In the genomic region with DNA sequence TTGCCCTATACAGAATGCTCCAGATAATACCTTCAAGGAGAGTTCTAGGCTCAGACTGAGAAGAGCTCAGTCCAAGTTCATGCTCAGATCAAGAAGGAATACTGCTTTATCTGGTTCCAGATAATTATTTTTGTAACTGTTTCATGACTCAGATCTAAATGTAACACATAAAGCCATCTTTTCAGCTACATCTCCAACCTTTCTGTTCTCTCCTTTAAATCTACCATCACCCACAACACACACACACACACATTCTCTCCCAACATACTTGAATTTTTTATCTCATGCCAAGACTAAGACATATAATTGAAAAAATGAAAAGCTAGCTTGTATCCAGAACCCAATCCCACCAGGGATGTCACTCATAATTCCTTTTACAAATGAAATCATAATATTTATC, we compare ENCODE assay signal across 1 cellular context.
TF ChIP-seq lines count a peak whose summit lies in the region.

No MANE protein-coding gene starts in this region.

TF ChIP-seq in HCT116, 20 proteins besides CTCF, POLR2A, EP300 and RAD21 (continued from another document):
- TF ChIP-seq EZH2phosphoT487 (IDR thresholded peaks at IDR 0.05; ENCODE audit: borderline replicate concordance) (no peak), CEBPB (IDR thresholded peaks at IDR 0.05; ENCODE audit: low read depth) (no peak), ZNF274 (IDR thresholded peaks at IDR 0.05; ENCODE audit: low read depth, low read length) (no peak), JUND (IDR thresholded peaks at IDR 0.05) (no peak), CBX3 (IDR thresholded peaks at IDR 0.05; ENCODE audit: low read depth) (no peak)
- TF ChIP-seq, protein P1, sequence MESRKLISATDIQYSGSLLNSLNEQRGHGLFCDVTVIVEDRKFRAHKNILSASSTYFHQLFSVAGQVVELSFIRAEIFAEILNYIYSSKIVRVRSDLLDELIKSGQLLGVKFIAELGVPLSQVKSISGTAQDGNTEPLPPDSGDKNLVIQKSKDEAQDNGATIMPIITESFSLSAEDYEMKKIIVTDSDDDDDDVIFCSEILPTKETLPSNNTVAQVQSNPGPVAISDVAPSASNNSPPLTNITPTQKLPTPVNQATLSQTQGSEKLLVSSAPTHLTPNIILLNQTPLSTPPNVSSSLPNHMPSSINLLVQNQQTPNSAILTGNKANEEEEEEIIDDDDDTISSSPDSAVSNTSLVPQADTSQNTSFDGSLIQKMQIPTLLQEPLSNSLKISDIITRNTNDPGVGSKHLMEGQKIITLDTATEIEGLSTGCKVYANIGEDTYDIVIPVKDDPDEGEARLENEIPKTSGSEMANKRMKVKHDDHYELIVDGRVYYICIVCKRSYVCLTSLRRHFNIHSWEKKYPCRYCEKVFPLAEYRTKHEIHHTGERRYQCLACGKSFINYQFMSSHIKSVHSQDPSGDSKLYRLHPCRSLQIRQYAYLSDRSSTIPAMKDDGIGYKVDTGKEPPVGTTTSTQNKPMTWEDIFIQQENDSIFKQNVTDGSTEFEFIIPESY (IDR thresholded peaks at IDR 0.05; ENCODE audit: extremely low read depth, insufficient replicate concordance, low read length), result no peak
- TF ChIP-seq, protein P2, sequence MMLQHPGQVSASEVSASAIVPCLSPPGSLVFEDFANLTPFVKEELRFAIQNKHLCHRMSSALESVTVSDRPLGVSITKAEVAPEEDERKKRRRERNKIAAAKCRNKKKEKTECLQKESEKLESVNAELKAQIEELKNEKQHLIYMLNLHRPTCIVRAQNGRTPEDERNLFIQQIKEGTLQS (IDR thresholded peaks at IDR 0.05), result no peak
TF ChIP-seq in HCT116: peak in this region for 0.
